Comparison of ENCODE assay signal across 7 cellular contexts in the genomic region with DNA sequence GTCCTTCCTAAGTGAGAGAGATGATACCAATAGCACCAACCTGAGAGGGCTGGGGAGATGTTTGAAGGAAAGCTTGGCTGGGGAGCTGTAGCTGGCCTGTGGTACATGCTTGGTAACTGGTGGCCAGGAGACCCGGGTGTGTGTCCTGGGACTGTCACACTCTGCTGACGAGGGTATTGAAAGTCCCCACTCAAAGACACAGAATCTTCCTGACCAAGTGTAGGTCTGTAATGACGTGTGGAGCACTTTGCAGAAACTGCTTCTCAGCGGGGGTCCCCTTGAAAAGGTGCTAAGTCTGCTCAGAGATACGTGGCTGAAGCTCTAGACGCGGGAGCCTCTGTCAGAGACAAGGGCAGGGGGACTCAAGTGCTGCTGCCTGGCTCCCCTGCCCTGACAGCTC.
A peak's percentile ranks its signal among the peaks of the same experiment; 100 is the strongest.
DNase-seq lines count a peak whose midpoint lies in the region; ATAC-seq and TF ChIP-seq lines count a peak whose summit lies in the region.
"Not testable (repeated sequence)": the region's sequence is repeated elsewhere in the genome, so short reads cannot be mapped to it uniquely, and the experiment has no call there.

No MANE protein-coding gene starts in this region.

- POLR2A ChIA-PET in activated CD4-positive, alpha-beta T cell treated with anti-CD3 and anti-CD28 coated beads for 36 hours (lab: Charles Lee): not testable (repeated sequence)

- not testable (repeated sequence) for H3K27me3 ChIP-seq in DND-41 (ENCODE audit: insufficient read depth, low read length, poor library complexity); OCI-LY1 (ENCODE audit: insufficient read depth, low read length)

- H3K27ac Mint-ChIP-seq in activated CD4-positive, alpha-beta T cell treated with anti-CD3 and anti-CD28 coated beads for 36 hours: peak overlapping the region; percentile 51
- peak overlapping the region; percentile 53 for H3K27ac Mint-ChIP-seq in activated T-helper 2 cell treated with anti-CD3 and anti-CD28 coated beads, Interferon-gamma antibody, Interleukin-2, Interleukin-4, amounts not matched to agents 10 μg/mL and 5 μg/mL and 100 μg/mL, durations not matched to agents 14 hours and 24 hours and 36 hours
- peak overlapping the region; percentile 80 for H3K27ac Mint-ChIP-seq in central memory CD8-positive, alpha-beta T cell (ENCODE audit: low read depth)
- H3K27ac Mint-ChIP-seq in natural killer cell treated with Interleukin-12 subunit alpha and Interleukin-12 subunit beta and Interleukin-15 and Interleukin-18, amount 100 ng/mL, for 72 hours: peak overlapping the region in 1 of 2 donors; percentile 3

- not testable (repeated sequence) for H3K9me2 ChIP-seq in OCI-LY1 (ENCODE audit: low read depth, low read length)

- H3K4me2 ChIP-seq in DND-41 (ENCODE audit: insufficient read depth, low read length): not testable (repeated sequence)
- H3K4me2 ChIP-seq in OCI-LY1 (ENCODE audit: low read length): peak overlapping the region; percentile 46; the same call in 1 of the 2 replicates

- CTCF ChIA-PET in activated CD4-positive, alpha-beta T cell treated with anti-CD3 and anti-CD28 coated beads for 36 hours (lab: Charles Lee): not testable (repeated sequence)

- H3K27me3 Mint-ChIP-seq in activated CD4-positive, alpha-beta T cell treated with anti-CD3 and anti-CD28 coated beads for 36 hours; activated T-helper 2 cell treated with anti-CD3 and anti-CD28 coated beads, Interferon-gamma antibody, Interleukin-2, Interleukin-4, amounts not matched to agents 10 μg/mL and 5 μg/mL and 100 μg/mL, durations not matched to agents 14 hours and 24 hours and 36 hours (ENCODE audit: low read depth); central memory CD8-positive, alpha-beta T cell; natural killer cell treated with Interleukin-12 subunit alpha and Interleukin-12 subunit beta and Interleukin-15 and Interleukin-18, amount 100 ng/mL, for 72 hours: not testable (repeated sequence)

- H3K36me3 ChIP-seq in DND-41 (ENCODE audit: insufficient read depth, low read length); OCI-LY1 (ENCODE audit: insufficient read depth, low read length): not testable (repeated sequence)

- H3K4me1 ChIP-seq in DND-41 (ENCODE audit: insufficient read depth, low read length): peaks cover 17% of the 10 kb centered on the region
- peaks cover 72% of the 10 kb centered on the region for H3K4me1 ChIP-seq in OCI-LY1 (ENCODE audit: insufficient read depth, low read length, severe bottlenecking)

- intact Hi-C loops in activated CD4-positive, alpha-beta T cell treated with anti-CD3 and anti-CD28 coated beads for 36 hours (cut with DNase I, micrococcal nuclease); activated T-helper 2 cell treated with anti-CD3 and anti-CD28 coated beads, Interferon-gamma antibody, Interleukin-2, Interleukin-4, amounts not matched to agents 10 μg/mL and 5 μg/mL and 100 μg/mL, durations not matched to agents 14 hours and 24 hours and 36 hours (cut with micrococcal nuclease): not testable (repeated sequence)

- not testable (repeated sequence) for H3K4me3 ChIP-seq in DND-41 (ENCODE audit: low read depth in 1 of 2, low read length in 2 of 2); OCI-LY1 (ENCODE audit: low read depth, low read length, poor library complexity, severe bottlenecking)

- not testable (repeated sequence) for H3K9ac ChIP-seq in DND-41 (ENCODE audit: low read depth, low read length)
- peak overlapping the region; percentile 65 for H3K9ac ChIP-seq in OCI-LY1 (ENCODE audit: low read length)

- not testable (repeated sequence) for H3K79me2 ChIP-seq in DND-41 (ENCODE audit: insufficient read depth, low read length); OCI-LY1 (ENCODE audit: insufficient read depth, low read length)

- not testable (repeated sequence) for H2AFZ ChIP-seq in DND-41 (ENCODE audit: low read depth, low read length); OCI-LY1 (ENCODE audit: low read length)

- ATAC-seq in DND-41 (ENCODE audit: insufficient read depth, low read depth) (peak; percentile 30), HG02759 (IDR thresholded peaks at IDR 0.05; ENCODE audit: unreplicated experiment) (peak; percentile 23)
- not testable (repeated sequence) for ATAC-seq in activated CD4-positive, alpha-beta T cell treated with anti-CD3 and anti-CD28 coated beads for 36 hours
- ATAC-seq in central memory CD8-positive, alpha-beta T cell (replicated peaks; ENCODE audit: extremely low read depth, poor library complexity, severe bottlenecking): peak; percentile 55
- peak; percentile 86 to 88 for ATAC-seq in natural killer cell treated with Interleukin-12 subunit alpha and Interleukin-12 subunit beta and Interleukin-15 and Interleukin-18, amount 100 ng/mL, for 72 hours

- H4K20me1 ChIP-seq in DND-41 (ENCODE audit: insufficient read depth, low read length); OCI-LY1 (ENCODE audit: insufficient read depth, low read length): not testable (repeated sequence)

- not testable (repeated sequence) for H3F3A ChIP-seq in OCI-LY1 (ENCODE audit: insufficient read depth, low read length)

- not testable (repeated sequence) for H3K4me3 Mint-ChIP-seq in activated CD4-positive, alpha-beta T cell treated with anti-CD3 and anti-CD28 coated beads for 36 hours; activated T-helper 2 cell treated with anti-CD3 and anti-CD28 coated beads, Interferon-gamma antibody, Interleukin-2, Interleukin-4, amounts not matched to agents 10 μg/mL and 5 μg/mL and 100 μg/mL, durations not matched to agents 14 hours and 24 hours and 36 hours (ENCODE audit: low read depth); central memory CD8-positive, alpha-beta T cell; natural killer cell treated with Interleukin-12 subunit alpha and Interleukin-12 subunit beta and Interleukin-15 and Interleukin-18, amount 100 ng/mL, for 72 hours

- not testable (repeated sequence) for H3K9me3 ChIP-seq in DND-41 (ENCODE audit: insufficient read depth, low read length, severe bottlenecking); OCI-LY1 (ENCODE audit: low read length)

- not testable (repeated sequence) for H3K27ac ChIP-seq in DND-41 (ENCODE audit: low read length)
- H3K27ac ChIP-seq in OCI-LY1 (ENCODE audit: low read depth, low read length, poor library complexity, severe bottlenecking): peak overlapping the region; percentile 88

- not testable (repeated sequence) for DNase-seq in DND-41; activated CD4-positive, alpha-beta T cell treated with anti-CD3 and anti-CD28 coated beads for 36 hours; activated T-helper 2 cell treated with anti-CD3 and anti-CD28 coated beads, Interferon-gamma antibody, Interleukin-2, Interleukin-4, amounts not matched to agents 10 μg/mL and 5 μg/mL and 100 μg/mL, durations not matched to agents 14 hours and 24 hours and 36 hours (ENCODE audit: low spot score); central memory CD8-positive, alpha-beta T cell (ENCODE audit: low spot score in 2 of 2)
- peak; percentile 60 for DNase-seq in natural killer cell treated with Interleukin-12 subunit alpha and Interleukin-12 subunit beta and Interleukin-15 and Interleukin-18, amount 100 ng/mL, for 72 hours (ENCODE audit: low spot score)

- not testable (repeated sequence) for H3K9me3 Mint-ChIP-seq in activated CD4-positive, alpha-beta T cell treated with anti-CD3 and anti-CD28 coated beads for 36 hours (ENCODE audit: low read depth); activated T-helper 2 cell treated with anti-CD3 and anti-CD28 coated beads, Interferon-gamma antibody, Interleukin-2, Interleukin-4, amounts not matched to agents 10 μg/mL and 5 μg/mL and 100 μg/mL, durations not matched to agents 14 hours and 24 hours and 36 hours; central memory CD8-positive, alpha-beta T cell; natural killer cell treated with Interleukin-12 subunit alpha and Interleukin-12 subunit beta and Interleukin-15 and Interleukin-18, amount 100 ng/mL, for 72 hours

- H3K4me1 Mint-ChIP-seq in activated CD4-positive, alpha-beta T cell treated with anti-CD3 and anti-CD28 coated beads for 36 hours: peaks cover 36% of the 10 kb centered on the region
- H3K4me1 Mint-ChIP-seq in activated T-helper 2 cell treated with anti-CD3 and anti-CD28 coated beads, Interferon-gamma antibody, Interleukin-2, Interleukin-4, amounts not matched to agents 10 μg/mL and 5 μg/mL and 100 μg/mL, durations not matched to agents 14 hours and 24 hours and 36 hours (ENCODE audit: low read depth): peaks cover 31% of the 10 kb centered on the region
- peaks cover 19% of the 10 kb centered on the region for H3K4me1 Mint-ChIP-seq in central memory CD8-positive, alpha-beta T cell
- H3K4me1 Mint-ChIP-seq in natural killer cell treated with Interleukin-12 subunit alpha and Interleukin-12 subunit beta and Interleukin-15 and Interleukin-18, amount 100 ng/mL, for 72 hours (ENCODE audit: low read depth in 2 of 2): peaks cover 8 to 18% of the 10 kb centered on the region in 2 donors

- TF ChIP-seq CTCF in DND-41 (IDR thresholded peaks at IDR 0.05; ENCODE audit: borderline replicate concordance, extremely low read depth, low read length, poor library complexity, severe bottlenecking); OCI-LY1 (IDR thresholded peaks at IDR 0.05; ENCODE audit: low read length): not testable (repeated sequence)

- H3K36me3 Mint-ChIP-seq in activated CD4-positive, alpha-beta T cell treated with anti-CD3 and anti-CD28 coated beads for 36 hours (ENCODE audit: low read depth); central memory CD8-positive, alpha-beta T cell (ENCODE audit: insufficient read depth); natural killer cell treated with Interleukin-12 subunit alpha and Interleukin-12 subunit beta and Interleukin-15 and Interleukin-18, amount 100 ng/mL, for 72 hours: not testable (repeated sequence)
- H3K36me3 Mint-ChIP-seq in activated T-helper 2 cell treated with anti-CD3 and anti-CD28 coated beads, Interferon-gamma antibody, Interleukin-2, Interleukin-4, amounts not matched to agents 10 μg/mL and 5 μg/mL and 100 μg/mL, durations not matched to agents 14 hours and 24 hours and 36 hours (ENCODE audit: low read depth): peaks cover 29% of the 10 kb centered on the region
